8 cellular contexts compared by ENCODE assay signal in the genomic region with DNA sequence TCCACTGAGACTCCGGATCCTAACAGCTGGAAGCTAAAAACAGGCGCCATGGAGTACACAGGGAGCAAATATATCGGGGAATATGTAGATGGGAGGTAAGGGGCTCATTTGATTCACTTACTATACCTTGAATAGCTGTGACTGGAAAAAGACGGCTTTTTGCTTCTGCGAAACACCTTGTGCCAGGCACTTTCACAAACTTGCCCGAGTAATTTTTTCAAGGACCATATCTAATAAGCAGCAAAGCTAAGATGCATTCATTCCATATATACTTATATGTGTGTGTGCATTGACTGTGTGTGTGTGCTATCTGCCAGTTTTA. TPM values are rescaled to one million over a fixed set of nuclear protein-coding genes. Genes with fewer than 3 reads are reported as not detected.
DNase-seq lines count a peak whose midpoint lies in the region; ATAC-seq and TF ChIP-seq lines count a peak whose summit lies in the region.

No MANE protein-coding gene starts in this region.

- no peaks in the 10 kb centered on the region for H3K27me3 ChIP-seq in PC-3 (ENCODE audit: low read length)

- H3K9me3 ChIP-seq in ES-I3 (ENCODE audit: control insufficient read depth, insufficient read depth, low read length) (no peaks in the 10 kb centered on the region), PC-3 (ENCODE audit: low read length) (0 out of 2 replicates have a peak, but pooled peaks cover 5% of the 10 kb centered on the region)

- TF ChIP-seq CTCF in PC-3 (conservative IDR thresholded peaks at IDR 0.05; ENCODE audit: low read depth, low read length) (no peak), epithelial cell of proximal tubule (conservative IDR thresholded peaks at IDR 0.05; ENCODE audit: low read depth, low read length) (no peak), progenitor cell of endocrine pancreas (IDR thresholded peaks at IDR 0.05; ENCODE audit: unreplicated experiment) (no peak), GM10266 (IDR thresholded peaks at IDR 0.05; ENCODE audit: control insufficient read depth, insufficient read depth, low read depth, missing control alignments) (no peak)

- peaks cover 44% of the 10 kb centered on the region for H3K79me2 ChIP-seq in PC-3 (ENCODE audit: low read length)

- peaks cover 6% of the 10 kb centered on the region for H3K9me3 Mint-ChIP-seq in progenitor cell of endocrine pancreas (ENCODE audit: low read depth)

- POLR2A ChIA-PET in PC-3 (lab: Charles Lee; ENCODE audit: unreplicated experiment), result interaction anchor here (0.6 kb wide), 1 partner anchor 291 kb away, joined by 3 read pairs; no protein-coding TSS in a partner anchor

- H3K27ac Mint-ChIP-seq in progenitor cell of endocrine pancreas, result peak overlapping the region; percentile 92

- CTCF ChIA-PET in PC-3 (lab: Charles Lee), result interaction anchor here (1.5 kb wide), 1 partner anchor 35 kb away, joined by 4 read pairs; no protein-coding TSS in a partner anchor

- H3K4me2 ChIP-seq in PC-3 (ENCODE audit: low read length), result peak overlapping the region; percentile 96

- H3K4me1 ChIP-seq in ES-I3 (ENCODE audit: insufficient read depth, low read length) (no peaks in the 10 kb centered on the region), PC-3 (ENCODE audit: insufficient read depth, low read length) (0 out of 2 replicates have a peak, but pooled peaks cover 3% of the 10 kb centered on the region)

- H3K4me3 Mint-ChIP-seq in progenitor cell of endocrine pancreas (ENCODE audit: low read depth), result peak overlapping the region; percentile 98

- H3K36me3 ChIP-seq in ES-I3 (ENCODE audit: insufficient read depth, low read length) (no peaks in the 10 kb centered on the region), PC-3 (ENCODE audit: low read depth, low read length) (no peaks in the 10 kb centered on the region)

- H3K9ac ChIP-seq in ES-I3 (ENCODE audit: low read depth, low read length) (peak overlapping the region; percentile 82; the same call in 1 of the 2 replicates), PC-3 (ENCODE audit: low read length) (peak overlapping the region; percentile 96; the same call in 1 of the 2 replicates)

- no peak overlapping the region for H3K27ac ChIP-seq in PC-3 (ENCODE audit: low read length)

- no peaks in the 10 kb centered on the region for H3F3A ChIP-seq in PC-3 (ENCODE audit: low read length, unreplicated experiment)

- H3K9me2 ChIP-seq in PC-3 (replicated peaks; ENCODE audit: low read length), result no peaks in the 10 kb centered on the region

- BruUV-seq in PC-3 (replicated peaks; lab: Mats Ljungman, UMichigan), result no TSS peak

- intact Hi-C loops in PC-3 (cut with micrococcal nuclease), result no loop called here

- H3K4me3 ChIP-seq in PC-3 (ENCODE audit: low read length) (peak overlapping the region; percentile 100), epithelial cell of proximal tubule (ENCODE audit: low read depth, low read length) (peak overlapping the region; percentile 94)

- ATAC-seq in PC-3, result no peak

- peak overlapping the region; percentile 91 for H2AFZ ChIP-seq in PC-3 (ENCODE audit: low read length)

- DNase-seq in PC-3 (no peak), epithelial cell of proximal tubule (ENCODE audit: low read depth) (no peak), progenitor cell of endocrine pancreas (ENCODE audit: low spot score, unreplicated experiment) (no peak), NCI-H345 treated with DMSO at 0.1 percent for 48 hours (lab: John Stamatoyannopoulos, UW; ENCODE audit: unreplicated experiment) (no peak), GM10266 (ENCODE audit: extremely low spot score) (no peak), anterior cingulate cortex (lab: John Stamatoyannopoulos, UW) (no peak)
- no peak for DNase-seq in activated CD4-positive, CD25-positive, alpha-beta regulatory T cell (lab: John Stamatoyannopoulos, UW)

- H3K27me3 Mint-ChIP-seq in progenitor cell of endocrine pancreas, result peaks cover 21% of the 10 kb centered on the region

- H3K4me1 Mint-ChIP-seq in progenitor cell of endocrine pancreas (ENCODE audit: low read depth), result peaks cover 10% of the 10 kb centered on the region

- H3K36me3 Mint-ChIP-seq in progenitor cell of endocrine pancreas (ENCODE audit: insufficient read depth), result no peaks in the 10 kb centered on the region

- 0 out of 2 replicates have a peak, but pooled peaks cover 5% of the 10 kb centered on the region for H4K20me1 ChIP-seq in PC-3 (ENCODE audit: low read length)

RNA-seq across cellular contexts. Expression of a gene that starts 0.2 kb away (rescaled TPM):
- total RNA-seq in PC-3 (2014; rRNA removed) (not detected in 2 replicates), epithelial cell of proximal tubule (not detected in 2 replicates), progenitor cell of endocrine pancreas (0.57 and 1.9 TPM in 2 replicates)

RNA-seq across cellular contexts. Expression of a gene that starts 0.3 kb away (rescaled TPM):
- total RNA-seq in PC-3 (2014; rRNA removed), result 67.5 and 71.4 TPM in 2 replicates
- total RNA-seq in epithelial cell of proximal tubule, result 49.4 and 59.8 TPM in 2 replicates
- total RNA-seq in progenitor cell of endocrine pancreas, result 43.1 and 44.6 TPM in 2 replicates
